ENCODE assay signal across 9 cellular contexts in genomic region chr1:224616761-224617409, GRCh38. TPM values are rescaled to one million over a fixed set of nuclear protein-coding genes. Genes with fewer than 3 reads are reported as not detected.
DNase-seq lines count a peak whose midpoint lies in the region; ATAC-seq and TF ChIP-seq lines count a peak whose summit lies in the region.
"Had no signal": no experiment of that assay in that cellular context is flagged by ENCODE, and none has a peak within 500 bp of the region (broad histone marks: within the 10 kb centered on the region; RNA-seq: fewer than 3 reads in every experiment).

No MANE protein-coding gene starts in this region.

- peak overlapping the region; percentile 85 for H3K4me3 Mint-ChIP-seq in WTC11
- H3K4me3 Mint-ChIP-seq: memory B cell had no signal

- CTCF ChIA-PET in WTC11 (lab: Charles Lee), result interaction anchor here (0.7 to 4.2 kb wide), 10 partner anchors 10 to 306 kb away, joined by 3 to 15 read pairs (median 4); no protein-coding TSS in a partner anchor

- DNase-seq in NCI-H748 (lab: John Stamatoyannopoulos, UW; ENCODE audit: unreplicated experiment) (peak; percentile 40), NCI-H748 treated with DMSO at 0.1 percent for 48 hours (lab: John Stamatoyannopoulos, UW) (no peak), WTC11 (ENCODE audit: low spot score) (peak; percentile 41), fibroblast of pulmonary artery (ENCODE audit: low read depth) (no peak), AML-193 (lab: John Stamatoyannopoulos, UW) (no peak)
- DNase-seq in stimulated activated CD8-positive, alpha-beta memory T cell treated with anti-CD3 and anti-CD28 coated beads, Interleukin-4, amount 100 ng/mL, for 48 hours, result peak; percentile 25
- DNase-seq in effector CD4-positive, alpha-beta T cell, result no peak

- POLR2A ChIA-PET in WTC11 (lab: Charles Lee), result interaction anchor here (0.8 kb wide), 1 partner anchor 28 kb away, joined by 3 read pairs; no protein-coding TSS in a partner anchor

- peaks cover 30% of the 10 kb centered on the region for H3K4me1 Mint-ChIP-seq in WTC11

- no peak overlapping the region for H3K27ac Mint-ChIP-seq in WTC11
- H3K27ac Mint-ChIP-seq: memory B cell had no signal

- H3K27me3 Mint-ChIP-seq in WTC11 (ENCODE audit: low read depth), result peaks cover 85% of the 10 kb centered on the region

- no peak for TF ChIP-seq CTCF in WTC11 (IDR thresholded peaks at IDR 0.05)
- no peak for TF ChIP-seq CTCF in fibroblast of pulmonary artery (IDR thresholded peaks at IDR 0.05; ENCODE audit: low read length, missing control alignments)

- H3K4me3 ChIP-seq in fibroblast of pulmonary artery (replicated peaks; ENCODE audit: low read depth, low read length), result peak overlapping the region; percentile 59

- H3K9me3 Mint-ChIP-seq in WTC11, result peaks cover 6% of the 10 kb centered on the region

- ATAC-seq in WTC11, result peak; percentile 10
- no peak for ATAC-seq in HG03196 (IDR thresholded peaks at IDR 0.05; ENCODE audit: unreplicated experiment)

- peaks cover 9% of the 10 kb centered on the region for H3K36me3 Mint-ChIP-seq in WTC11

TF ChIP-seq in WTC11, 78 proteins besides CTCF, POLR2A, EP300 and RAD21 (continues in another document):
- no peak for TF ChIP-seq JAZF1 (CRISPR knock-in tag; IDR thresholded peaks at IDR 0.05)
- TF ChIP-seq E2F1 (CRISPR knock-in tag; IDR thresholded peaks at IDR 0.05), result peak; percentile 44; the same call in 1 of the 2 replicates
- peak; percentile 55; the same call in 1 of the 2 replicates for TF ChIP-seq FOXP1 (CRISPR knock-in tag; IDR thresholded peaks at IDR 0.05; ENCODE audit: borderline replicate concordance)
- no peak for TF ChIP-seq ATF3 (CRISPR knock-in tag; conservative IDR thresholded peaks at IDR 0.05)
- TF ChIP-seq ZBTB43 (CRISPR knock-in tag; IDR thresholded peaks at IDR 0.05), result no peak
- TF ChIP-seq MYBL2 (CRISPR knock-in tag; IDR thresholded peaks at IDR 0.05), result no peak
- TF ChIP-seq EMX1 (CRISPR knock-in tag; IDR thresholded peaks at IDR 0.05), result no peak
- no peak for TF ChIP-seq RORB (CRISPR knock-in tag; IDR thresholded peaks at IDR 0.05)
- TF ChIP-seq MAX (CRISPR knock-in tag; IDR thresholded peaks at IDR 0.05), result 0 out of 2 replicates have a peak, but pooled peaks have one; percentile 34
- TF ChIP-seq ZNF317 (CRISPR knock-in tag; IDR thresholded peaks at IDR 0.05; ENCODE audit: borderline replicate concordance, low read depth), result no peak
- TF ChIP-seq CDX4 (CRISPR knock-in tag; IDR thresholded peaks at IDR 0.05; ENCODE audit: borderline replicate concordance), result no peak
- 0 out of 2 replicates have a peak, but pooled peaks have one; percentile 44 for TF ChIP-seq IRF2 (CRISPR knock-in tag; IDR thresholded peaks at IDR 0.05; ENCODE audit: borderline replicate concordance, low read depth)
- 0 out of 2 replicates have a peak, but pooled peaks have one; percentile 19 for TF ChIP-seq ESRRA (CRISPR knock-in tag; IDR thresholded peaks at IDR 0.05; ENCODE audit: borderline replicate concordance)
- TF ChIP-seq ATF2 (CRISPR knock-in tag; IDR thresholded peaks at IDR 0.05; ENCODE audit: borderline replicate concordance, low read depth), result no peak
- no peak for TF ChIP-seq NR1H2 (CRISPR knock-in tag; IDR thresholded peaks at IDR 0.05)
- TF ChIP-seq ZNF121 (CRISPR knock-in tag; IDR thresholded peaks at IDR 0.05), result no peak
- TF ChIP-seq HMGA2 (CRISPR knock-in tag; IDR thresholded peaks at IDR 0.05), result no peak
- no peak for TF ChIP-seq ZNF425 (CRISPR knock-in tag; conservative IDR thresholded peaks at IDR 0.05)
- TF ChIP-seq ZNF138 (CRISPR knock-in tag; conservative IDR thresholded peaks at IDR 0.05), result no peak
- no peak for TF ChIP-seq AR (CRISPR knock-in tag; IDR thresholded peaks at IDR 0.05)
- TF ChIP-seq JUN (CRISPR knock-in tag; IDR thresholded peaks at IDR 0.05), result no peak
- TF ChIP-seq TEAD4 (CRISPR knock-in tag; IDR thresholded peaks at IDR 0.05), result peak; percentile 29; the same call in 1 of the 2 replicates
- no peak for TF ChIP-seq RELA (CRISPR knock-in tag; IDR thresholded peaks at IDR 0.05; ENCODE audit: borderline replicate concordance)

RNA-seq across cellular contexts. Expression of gene CNIH3, which starts 0.8 kb away (rescaled TPM):
- 5.0 to 8.1 TPM (median 5.8 TPM) in 3 replicates for total RNA-seq in WTC11 (2021)

Comparison
In these comparisons a context has a peak if more than half of its experiments do, and no peak if none do; other contexts are left out.
1. DNase-seq: peak in NCI-H748 (single experiment), WTC11 (single experiment) and stimulated activated CD8-positive, alpha-beta memory T cell treated with anti-CD3 and anti-CD28 coated beads, Interleukin-4, amount 100 ng/mL, for 48 hours (single experiment); none in NCI-H748 treated with DMSO at 0.1 percent for 48 hours (single experiment), fibroblast of pulmonary artery (single experiment), effector CD4-positive, alpha-beta T cell (single experiment) and AML-193 (0 of 2).